25 cellular contexts compared by ENCODE assay signal in the genomic region with DNA sequence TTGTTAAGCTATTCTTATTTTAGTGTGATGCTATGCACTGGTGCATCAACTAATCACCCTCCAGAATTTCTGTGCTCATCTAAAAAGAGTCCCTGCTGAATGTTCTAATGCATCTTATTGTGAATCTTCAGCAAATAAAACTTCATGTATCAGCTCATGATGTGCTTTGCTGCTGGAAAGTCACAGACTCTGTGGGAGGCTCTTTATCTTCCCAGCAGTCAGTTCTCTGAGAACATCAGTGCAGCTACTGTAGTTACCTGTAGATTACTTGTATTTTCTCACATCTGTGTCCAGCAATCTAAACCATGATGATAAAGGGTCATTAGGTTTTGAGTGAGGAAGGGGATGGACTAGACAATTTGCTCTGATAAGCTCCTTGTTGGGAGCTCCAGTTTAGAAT.
"Had no signal": no experiment of that assay in that cellular context is flagged by ENCODE, and none has a peak within 500 bp of the region (broad histone marks: within the 10 kb centered on the region; RNA-seq: fewer than 3 reads in every experiment).

No MANE protein-coding gene starts in this region.

- H3K36me3 ChIP-seq: esophagus muscularis mucosa, heart left ventricle, left lung, ovary, transverse colon had no signal

- H3K27me3 Mint-ChIP-seq: activated CD4-positive, alpha-beta memory T cell treated with anti-CD3 and anti-CD28 coated beads, Interleukin-2, amount 10 ng/mL, durations not matched to agents 7 days and 5 days; activated CD4-positive, alpha-beta T cell treated with anti-CD3 and anti-CD28 coated beads, Interleukin-2, amount 10 ng/mL, durations not matched to agents 7 days and 5 days; activated naive CD4-positive, alpha-beta T cell treated with anti-CD3 and anti-CD28 coated beads, Interleukin-2, amount 50 U/mL, for 24 hours; activated naive CD8-positive, alpha-beta T cell treated with anti-CD3 and anti-CD28 coated beads, Interleukin-2, amount 50 U/mL, for 24 hours; effector memory CD8-positive, alpha-beta T cell; progenitor cell of endocrine pancreas had no signal

- H3K27me3 ChIP-seq: esophagus muscularis mucosa, foreskin keratinocyte, heart left ventricle, left lung, ovary, testis, transverse colon had no signal

- H3K4me1 ChIP-seq: esophagus muscularis mucosa, foreskin keratinocyte, heart left ventricle, left lung, testis, transverse colon had no signal

- DNase-seq: activated CD4-positive, alpha-beta memory T cell treated with anti-CD3 and anti-CD28 coated beads, Interleukin-2, amount 10 ng/mL, durations not matched to agents 7 days and 5 days; activated CD4-positive, alpha-beta T cell treated with anti-CD3 and anti-CD28 coated beads for 1 hour; activated CD4-positive, alpha-beta T cell treated with anti-CD3 and anti-CD28 coated beads, Interleukin-2, amount 10 ng/mL, durations not matched to agents 7 days and 5 days; activated naive CD8-positive, alpha-beta T cell treated with anti-CD3 and anti-CD28 coated beads, Interleukin-2, amount 50 U/mL, for 24 hours; activated T-cell treated with anti-CD3 and anti-CD28 coated beads, Interleukin-2, amount 50 U/mL, for 48 hours; amygdala; cortex of kidney; effector memory CD8-positive, alpha-beta T cell; foreskin keratinocyte; heart left ventricle; left lung; ovary; retina; stimulated activated CD4-positive, alpha-beta T cell treated with anti-CD3 and anti-CD28 coated beads, Interleukin-15, amount 100 ng/mL, for 24 hours; stimulated activated CD4-positive, alpha-beta T cell treated with anti-CD3 and anti-CD28 coated beads, Interleukin-2, amount 100 ng/mL, for 24 hours; stimulated activated naive CD4-positive, alpha-beta T cell; T-helper 2 cell; testis; transverse colon had no signal

- H3K9me3 Mint-ChIP-seq: activated CD4-positive, alpha-beta memory T cell treated with anti-CD3 and anti-CD28 coated beads, Interleukin-2, amount 10 ng/mL, durations not matched to agents 7 days and 5 days; activated CD4-positive, alpha-beta T cell treated with anti-CD3 and anti-CD28 coated beads, Interleukin-2, amount 10 ng/mL, durations not matched to agents 7 days and 5 days; activated naive CD4-positive, alpha-beta T cell treated with anti-CD3 and anti-CD28 coated beads, Interleukin-2, amount 50 U/mL, for 24 hours; activated naive CD8-positive, alpha-beta T cell treated with anti-CD3 and anti-CD28 coated beads, Interleukin-2, amount 50 U/mL, for 24 hours; activated T-helper 2 cell treated with anti-CD3 and anti-CD28 coated beads, Interferon-gamma antibody, Interleukin-2, Interleukin-4, amounts not matched to agents 10 μg/mL and 5 μg/mL and 100 μg/mL, durations not matched to agents 14 hours and 24 hours and 36 hours; effector memory CD8-positive, alpha-beta T cell; nephron had no signal

- H3K4me1 Mint-ChIP-seq: activated CD4-positive, alpha-beta memory T cell treated with anti-CD3 and anti-CD28 coated beads, Interleukin-2, amount 10 ng/mL, durations not matched to agents 7 days and 5 days; activated CD4-positive, alpha-beta T cell treated with anti-CD3 and anti-CD28 coated beads, Interleukin-2, amount 10 ng/mL, durations not matched to agents 7 days and 5 days; activated naive CD4-positive, alpha-beta T cell treated with anti-CD3 and anti-CD28 coated beads, Interleukin-2, amount 50 U/mL, for 24 hours; nephron had no signal

- H3K27ac Mint-ChIP-seq: activated CD4-positive, alpha-beta memory T cell treated with anti-CD3 and anti-CD28 coated beads, Interleukin-2, amount 10 ng/mL, durations not matched to agents 7 days and 5 days; activated CD4-positive, alpha-beta T cell treated with anti-CD3 and anti-CD28 coated beads, Interleukin-2, amount 10 ng/mL, durations not matched to agents 7 days and 5 days; activated naive CD4-positive, alpha-beta T cell treated with anti-CD3 and anti-CD28 coated beads, Interleukin-2, amount 50 U/mL, for 24 hours; activated naive CD8-positive, alpha-beta T cell treated with anti-CD3 and anti-CD28 coated beads, Interleukin-2, amount 50 U/mL, for 24 hours; activated T-helper 2 cell treated with anti-CD3 and anti-CD28 coated beads, Interferon-gamma antibody, Interleukin-2, Interleukin-4, amounts not matched to agents 10 μg/mL and 5 μg/mL and 100 μg/mL, durations not matched to agents 14 hours and 24 hours and 36 hours; effector memory CD8-positive, alpha-beta T cell; nephron; progenitor cell of endocrine pancreas had no signal

- ATAC-seq: activated naive CD8-positive, alpha-beta T cell treated with anti-CD3 and anti-CD28 coated beads, Interleukin-2, amount 50 U/mL, for 24 hours; effector memory CD8-positive, alpha-beta T cell; foreskin keratinocyte; heart left ventricle; left lung had no signal

- H3K4me3 Mint-ChIP-seq: activated CD4-positive, alpha-beta memory T cell treated with anti-CD3 and anti-CD28 coated beads, Interleukin-2, amount 10 ng/mL, durations not matched to agents 7 days and 5 days; activated CD4-positive, alpha-beta T cell treated with anti-CD3 and anti-CD28 coated beads, Interleukin-2, amount 10 ng/mL, durations not matched to agents 7 days and 5 days; activated naive CD4-positive, alpha-beta T cell treated with anti-CD3 and anti-CD28 coated beads, Interleukin-2, amount 50 U/mL, for 24 hours; activated naive CD8-positive, alpha-beta T cell treated with anti-CD3 and anti-CD28 coated beads, Interleukin-2, amount 50 U/mL, for 24 hours; effector memory CD8-positive, alpha-beta T cell; nephron had no signal

- H3K4me3 ChIP-seq: esophagus muscularis mucosa, heart left ventricle, left lung, lung, ovary, testis, transverse colon had no signal

- H3K9me3 ChIP-seq: esophagus muscularis mucosa, heart left ventricle, left lung, ovary, testis, transverse colon had no signal

- H3K27ac ChIP-seq: esophagus muscularis mucosa, foreskin keratinocyte, heart left ventricle, left lung, ovary, testis, transverse colon had no signal
